ENCODE assay signal across 11 cellular contexts in the genomic region with DNA sequence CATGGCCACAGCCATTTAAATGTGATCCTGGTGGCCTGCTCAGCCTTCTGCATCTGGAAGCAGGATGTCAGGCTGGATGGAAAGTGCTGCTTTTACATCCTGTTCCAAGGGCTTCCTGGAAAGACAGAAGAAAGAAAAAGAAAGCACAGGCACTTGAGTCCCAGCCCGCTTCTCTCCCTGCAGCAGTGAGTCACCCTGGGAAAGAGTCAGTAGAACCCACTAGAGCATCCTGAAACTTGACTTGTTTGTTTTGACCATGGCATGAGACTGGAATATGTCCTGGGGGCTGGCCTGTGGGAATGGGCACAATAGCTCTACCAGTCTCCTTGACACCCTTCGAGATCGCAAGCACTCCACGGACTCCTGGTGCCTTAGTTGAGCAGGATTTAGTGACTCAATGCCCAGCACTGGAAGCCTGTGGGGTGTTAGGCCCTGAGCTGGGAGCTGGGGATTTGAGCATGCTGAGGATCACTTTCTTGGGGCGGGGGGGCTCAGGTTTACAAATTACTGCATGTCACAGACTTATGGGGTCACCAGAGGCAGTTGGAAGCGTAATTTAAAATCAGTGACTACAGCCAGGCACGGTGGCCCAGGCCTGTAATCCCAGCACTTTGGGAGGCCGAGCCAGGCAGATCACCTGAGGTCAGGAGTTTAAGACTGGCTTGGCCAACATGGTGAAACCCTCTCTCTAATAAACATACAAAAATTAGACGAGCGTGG. TPM values are rescaled to one million over a fixed set of nuclear protein-coding genes. Genes with fewer than 3 reads are reported as not detected.
DNase-seq lines count a peak whose midpoint lies in the region; ATAC-seq and TF ChIP-seq lines count a peak whose summit lies in the region.
"Had no signal": no experiment of that assay in that cellular context is flagged by ENCODE, and none has a peak within 500 bp of the region (broad histone marks: within the 10 kb centered on the region; RNA-seq: fewer than 3 reads in every experiment).

No MANE protein-coding gene starts in this region.

- no peak for TF ChIP-seq CTCF in foreskin fibroblast (IDR thresholded peaks at IDR 0.05; ENCODE audit: low read depth, low read length)

- H3K27me3 ChIP-seq in adipocyte (replicated peaks; ENCODE audit: control insufficient read depth, insufficient read depth, low read length) (peaks cover 1% of the 10 kb centered on the region), rectal smooth muscle tissue (ENCODE audit: control insufficient read depth, insufficient read depth, low read length) (no peaks in the 10 kb centered on the region)

- H3K9me3 ChIP-seq in adipocyte (ENCODE audit: control insufficient read depth, low read length) = no peaks in the 10 kb centered on the region

- H3K4me3 ChIP-seq in adipocyte (ENCODE audit: low read length) = no peak overlapping the region
- H3K4me3 ChIP-seq in foreskin fibroblast (ENCODE audit: low read depth in 1 of 2, low read length in 2 of 2) = no peak overlapping the region
- H3K4me3 ChIP-seq in rectal smooth muscle tissue (ENCODE audit: low read length) = no peak overlapping the region

- peak; percentile 67 for DNase-seq in GM04504 (ENCODE audit: low read depth)
- DNase-seq in adipocyte (ENCODE audit: low read depth) = peak; percentile 52
- DNase-seq in foreskin fibroblast = peak; percentile 72 to 88
- DNase-seq in ureter (ENCODE audit: low spot score) = no peak
- DNase-seq in NCI-H748 treated with DMSO at 0.1 percent for 48 hours (lab: John Stamatoyannopoulos, UW) = no peak
- DNase-seq: activated effector memory CD4-positive, alpha-beta T cell treated with Interleukin-2 at 50 U/mL for 16 hours; effector memory CD4-positive, alpha-beta T cell had no signal

- H3K4me1 ChIP-seq in adipocyte (ENCODE audit: control insufficient read depth, insufficient read depth, low read length) (peaks cover 17% of the 10 kb centered on the region), rectal smooth muscle tissue (ENCODE audit: control insufficient read depth, insufficient read depth, low read length) (peaks cover 22% of the 10 kb centered on the region)

- ATAC-seq in HG02610 (IDR thresholded peaks at IDR 0.05; ENCODE audit: unreplicated experiment) = no peak
- no peak for ATAC-seq in GM18907 (IDR thresholded peaks at IDR 0.05; ENCODE audit: unreplicated experiment)

- peak overlapping the region; percentile 62 for H3K27ac ChIP-seq in rectal smooth muscle tissue (ENCODE audit: low read depth, low read length)
- H3K27ac ChIP-seq: KMS-11 had no signal

- H3K36me3 ChIP-seq in adipocyte (ENCODE audit: control insufficient read depth, insufficient read depth, low read length, severe bottlenecking) (no peaks in the 10 kb centered on the region), rectal smooth muscle tissue (ENCODE audit: control insufficient read depth, insufficient read depth, low read length) (no peaks in the 10 kb centered on the region)

- H3K9ac ChIP-seq in adipocyte (ENCODE audit: low read length) (no peak overlapping the region), rectal smooth muscle tissue (ENCODE audit: low read length) (no peak overlapping the region)
- H3K9ac ChIP-seq: KMS-11 had no signal

RNA-seq across cellular contexts. Expression of gene GNA13, which starts 22.1 kb away (rescaled TPM):
- 48.1 TPM for total RNA-seq in ureter

RNA-seq across cellular contexts. Expression of gene RGS9, which starts 58.6 kb away (rescaled TPM):
- total RNA-seq in ureter = 6.1 TPM

Comparison
In these comparisons a context has a peak if more than half of its experiments do, and no peak if none do; other contexts are left out.
1. DNase-seq: peak in GM04504 (single experiment), adipocyte (single experiment) and foreskin fibroblast (2 of 2); none in ureter (single experiment) and NCI-H748 treated with DMSO at 0.1 percent for 48 hours (single experiment).